ENCODE assay signal across 11 cellular contexts in genomic region chr10:22710139-22710745, GRCh38. TPM values are rescaled to one million over a fixed set of nuclear protein-coding genes. Genes with fewer than 3 reads are reported as not detected.
DNase-seq lines count a peak whose midpoint lies in the region; ATAC-seq and TF ChIP-seq lines count a peak whose summit lies in the region.
"Had no signal": no experiment of that assay in that cellular context is flagged by ENCODE, and none has a peak within 500 bp of the region (broad histone marks: within the 10 kb centered on the region; RNA-seq: fewer than 3 reads in every experiment).

No MANE protein-coding gene starts in this region.

- no peak overlapping the region for H2AFZ ChIP-seq in IMR-90 (replicated peaks; ENCODE audit: low read length, poor library complexity)

- peaks cover 30 to 57% of the 10 kb centered on the region in 2 experiments for H3K79me1 ChIP-seq in IMR-90 (ENCODE audit: low read depth in 1 of 2, low read length in 2 of 2)

- H2BK5ac ChIP-seq in IMR-90 (ENCODE audit: low read depth, low read length, poor library complexity, severe bottlenecking) = no peak overlapping the region

- dilution Hi-C loops in IMR-90 (cut with HindIII; ENCODE audit: low sequenced_read_pairs, unreplicated experiment) = no loop called here

- H4K5ac ChIP-seq in IMR-90 (ENCODE audit: low read depth, low read length) = no peak overlapping the region

- H4K91ac ChIP-seq in IMR-90 (ENCODE audit: insufficient read depth, low read depth, low read length) = no peak overlapping the region

- no peak overlapping the region for H3K14ac ChIP-seq in IMR-90 (replicated peaks; ENCODE audit: low read depth, low read length)

- in situ Hi-C loops in IMR-90 (cut with MboI; ENCODE audit: low sequenced_read_pairs) = no loop called here

- no peak for TF ChIP-seq RAD21 in IMR-90 (IDR thresholded peaks at IDR 0.05; ENCODE audit: low read length)

- H3K36me3 Mint-ChIP-seq in activated T-cell treated with anti-CD3 and anti-CD28 coated beads, Interleukin-2, amount 50 U/mL, for 4 hours (ENCODE audit: insufficient read depth) = peaks cover 16% of the 10 kb centered on the region

- CTCF ChIA-PET in IMR-90 (lab: Yijun Ruan, JAX) = interaction anchor here (0.7 kb wide), 1 partner anchor 1158 kb away, joined by 3 read pairs; no protein-coding TSS in a partner anchor

- H3K9me3 ChIP-seq in IMR-90 (ENCODE audit: control insufficient read depth, insufficient read depth, low read length) = no peaks in the 10 kb centered on the region

- no peaks in the 10 kb centered on the region for H3K27me3 Mint-ChIP-seq in activated T-cell treated with anti-CD3 and anti-CD28 coated beads, Interleukin-2, amount 50 U/mL, for 4 hours (ENCODE audit: low read depth)
- H3K27me3 Mint-ChIP-seq in stimulated activated naive CD8-positive, alpha-beta T cell treated with anti-CD3 and anti-CD28 coated beads, Interleukin-15, amount 100 ng/mL, for 72 hours = no peaks in the 10 kb centered on the region

- no peak overlapping the region for H3K4me2 ChIP-seq in IMR-90 (ENCODE audit: low read depth, low read length)

- peak overlapping the region; percentile 90 for H3K4me3 Mint-ChIP-seq in activated T-cell treated with anti-CD3 and anti-CD28 coated beads, Interleukin-2, amount 50 U/mL, for 4 hours
- H3K4me3 Mint-ChIP-seq in stimulated activated naive CD8-positive, alpha-beta T cell treated with anti-CD3 and anti-CD28 coated beads, Interleukin-15, amount 100 ng/mL, for 72 hours = peak overlapping the region; percentile 71 to 75

- no peak overlapping the region for H2BK120ac ChIP-seq in IMR-90 (ENCODE audit: low read depth, low read length)

- peak overlapping the region; percentile 37 to 67 for H3K27ac Mint-ChIP-seq in stimulated activated naive CD8-positive, alpha-beta T cell treated with anti-CD3 and anti-CD28 coated beads, Interleukin-15, amount 100 ng/mL, for 72 hours

- no peak overlapping the region for H3K56ac ChIP-seq in IMR-90 (ENCODE audit: extremely low read depth, insufficient read depth, low read length)

- H2AK5ac ChIP-seq in IMR-90 (ENCODE audit: low read depth, low read length) = no peak overlapping the region

- no peak overlapping the region for H3K4me3 ChIP-seq in IMR-90 (ENCODE audit: insufficient read depth, low read depth, low read length)

- no peak overlapping the region for H4K8ac ChIP-seq in IMR-90 (ENCODE audit: low read depth in 2 of 2, low read length in 2 of 2)

- intact Hi-C loops in IMR-90 (cut with micrococcal nuclease) = loop anchor here (5.0 to 10.0 kb wide), 8 partner anchors 95 to 705 kb away; partner anchors contain the start of genes COMMD3 and DNAJC1

- no peak overlapping the region for H3K23ac ChIP-seq in IMR-90 (ENCODE audit: low read depth, low read length)

- H3K9ac ChIP-seq in IMR-90 (ENCODE audit: low read depth, low read length) = no peak overlapping the region

- 86% methylated on average over 1 of the region's 10 CpGs; no CpG with 5 or more reads in 1 of the 2 experiments for whole genome bisulfite sequencing in IMR-90 (ENCODE audit: extremely low coverage in 2 of 2, insufficient read length in 1 of 2), 2 experiments

- H2BK15ac ChIP-seq in IMR-90 (ENCODE audit: low read depth, low read length) = no peak overlapping the region

- H3K4me1 ChIP-seq in IMR-90 (ENCODE audit: control insufficient read depth, insufficient read depth, low read length) = no peaks in the 10 kb centered on the region; the same call in 1 of the 2 replicates

- no peaks in the 10 kb centered on the region for H3K36me3 ChIP-seq in IMR-90 (ENCODE audit: control insufficient read depth, insufficient read depth, low read length)
- H3K36me3 ChIP-seq: brain microvascular endothelial cell had no signal

- BruUV-seq in IMR-90 (replicated peaks; lab: Mats Ljungman, UMichigan) = no TSS peak

- no peak overlapping the region for H3K4ac ChIP-seq in IMR-90 (ENCODE audit: low read depth, low read length)

- peaks cover 49% of the 10 kb centered on the region for H4K20me1 ChIP-seq in IMR-90 (ENCODE audit: insufficient read depth, low read length)

- H2AK9ac ChIP-seq in IMR-90 (replicated peaks; ENCODE audit: low read depth, low read length, poor library complexity) = peak overlapping the region; percentile 21

- no peaks in the 10 kb centered on the region for H3K27me3 ChIP-seq in IMR-90 (ENCODE audit: control insufficient read depth, insufficient read depth, low read length)
- H3K27me3 ChIP-seq: brain microvascular endothelial cell had no signal

- no peak for TF ChIP-seq CTCF in IMR-90 (conservative IDR thresholded peaks at IDR 0.05; ENCODE audit: low read depth, low read length)

- TF ChIP-seq POLR2A in IMR-90 (IDR thresholded peaks at IDR 0.05; ENCODE audit: low read depth, low read length) = no peak

- no peak overlapping the region for H3K27ac ChIP-seq in IMR-90 (ENCODE audit: insufficient read depth, low read length)
- H3K27ac ChIP-seq in caudate nucleus (ENCODE audit: low read depth, low read length) = peak overlapping the region; percentile 54
- H3K27ac ChIP-seq: brain microvascular endothelial cell, VCaP had no signal

- H2BK20ac ChIP-seq in IMR-90 (ENCODE audit: low read depth, low read length) = no peak overlapping the region

- POLR2A ChIA-PET in IMR-90 (lab: Charles Lee; ENCODE audit: unreplicated experiment) = no interaction called here

- peaks cover 69% of the 10 kb centered on the region for H3K4me1 Mint-ChIP-seq in activated T-cell treated with anti-CD3 and anti-CD28 coated beads, Interleukin-2, amount 50 U/mL, for 4 hours (ENCODE audit: low read depth)
- peaks cover 66% of the 10 kb centered on the region for H3K4me1 Mint-ChIP-seq in stimulated activated naive CD8-positive, alpha-beta T cell treated with anti-CD3 and anti-CD28 coated beads, Interleukin-15, amount 100 ng/mL, for 72 hours

- H3K9me3 Mint-ChIP-seq in activated T-cell treated with anti-CD3 and anti-CD28 coated beads, Interleukin-2, amount 50 U/mL, for 4 hours = peaks cover 5% of the 10 kb centered on the region
- H3K9me3 Mint-ChIP-seq in stimulated activated naive CD8-positive, alpha-beta T cell treated with anti-CD3 and anti-CD28 coated beads, Interleukin-15, amount 100 ng/mL, for 72 hours = peaks cover 0 to 7% of the 10 kb centered on the region in 2 donors

- no peak for ATAC-seq in activated T-cell treated with anti-CD3 and anti-CD28 coated beads, Interleukin-2, amount 50 U/mL, for 4 hours
- ATAC-seq in IMR-90 (ENCODE audit: low read depth) (no peak), GM21619 (IDR thresholded peaks at IDR 0.05; ENCODE audit: unreplicated experiment) (no peak), GM18511 (IDR thresholded peaks at IDR 0.05; ENCODE audit: unreplicated experiment) (no peak)
- ATAC-seq in stimulated activated naive CD8-positive, alpha-beta T cell treated with anti-CD3 and anti-CD28 coated beads, Interleukin-15, amount 100 ng/mL, for 72 hours = no peak

- H3K9me1 ChIP-seq in IMR-90 (ENCODE audit: insufficient read depth, low read length) = peaks cover 8% of the 10 kb centered on the region

- no peak overlapping the region for H3K18ac ChIP-seq in IMR-90 (ENCODE audit: low read depth, low read length)

- peak; percentile 23 for DNase-seq in activated T-cell treated with anti-CD3 and anti-CD28 coated beads, Interleukin-2, amount 50 U/mL, for 4 hours
- no peak for DNase-seq in activated T-cell treated with anti-CD3 and anti-CD28 coated beads, Interleukin-2, amount 50 U/mL, for 48 hours
- DNase-seq in IMR-90 (no peak), caudate nucleus (lab: John Stamatoyannopoulos, UW) (peak in 7 of 61 donors; percentile 12 to 45 (median 29)), NCI-H510A (lab: John Stamatoyannopoulos, UW) (no peak)
- DNase-seq in stimulated activated naive CD8-positive, alpha-beta T cell treated with anti-CD3 and anti-CD28 coated beads, Interleukin-15, amount 100 ng/mL, for 72 hours = no peak
- DNase-seq: brain microvascular endothelial cell, NCI-H524 had no signal

TF ChIP-seq in IMR-90, 13 proteins besides CTCF, POLR2A, EP300 and RAD21:
- TF ChIP-seq RCOR1 (IDR thresholded peaks at IDR 0.05; ENCODE audit: insufficient replicate concordance, low read length) (no peak), ELK1 (IDR thresholded peaks at IDR 0.05; ENCODE audit: borderline replicate concordance, low read depth, low read length) (no peak), FOS (IDR thresholded peaks at IDR 0.05; ENCODE audit: low read depth, low read length) (no peak), CHD1 (IDR thresholded peaks at IDR 0.05; ENCODE audit: low read depth, low read length) (no peak), CEBPB (IDR thresholded peaks at IDR 0.05; ENCODE audit: low read depth, low read length) (no peak), NFE2L2 (IDR thresholded peaks at IDR 0.05; ENCODE audit: low read depth, low read length) (no peak)

RNA-seq across cellular contexts. Expression of gene PIP4K2A, which starts 4.1 kb away (rescaled TPM):
- 10 to 100 TPM; 64.3 to 79.2 (median 78.1) TPM for total RNA-seq in activated T-cell treated with anti-CD3 and anti-CD28 coated beads, Interleukin-2, amount 50 U/mL, for 4 hours
- 18.1 and 21.9 TPM in 2 replicates for total RNA-seq in IMR-90 (2012; rRNA removed)
- polyA plus RNA-seq in IMR-90 (2012; rRNA removed) = 8.8 and 9.8 TPM in 2 replicates
- 2.7 and 3.9 TPM in 2 replicates for polyA plus RNA-seq in IMR-90 (2012; cell fraction: cytosol; rRNA removed)
- polyA plus RNA-seq in IMR-90 (2012; cell fraction: nucleus; rRNA removed; ENCODE audit: low replicate concordance) = 1.3 and 7.1 TPM in 2 replicates
